Comparison of ENCODE assay signal across 18 cellular contexts in the genomic region with DNA sequence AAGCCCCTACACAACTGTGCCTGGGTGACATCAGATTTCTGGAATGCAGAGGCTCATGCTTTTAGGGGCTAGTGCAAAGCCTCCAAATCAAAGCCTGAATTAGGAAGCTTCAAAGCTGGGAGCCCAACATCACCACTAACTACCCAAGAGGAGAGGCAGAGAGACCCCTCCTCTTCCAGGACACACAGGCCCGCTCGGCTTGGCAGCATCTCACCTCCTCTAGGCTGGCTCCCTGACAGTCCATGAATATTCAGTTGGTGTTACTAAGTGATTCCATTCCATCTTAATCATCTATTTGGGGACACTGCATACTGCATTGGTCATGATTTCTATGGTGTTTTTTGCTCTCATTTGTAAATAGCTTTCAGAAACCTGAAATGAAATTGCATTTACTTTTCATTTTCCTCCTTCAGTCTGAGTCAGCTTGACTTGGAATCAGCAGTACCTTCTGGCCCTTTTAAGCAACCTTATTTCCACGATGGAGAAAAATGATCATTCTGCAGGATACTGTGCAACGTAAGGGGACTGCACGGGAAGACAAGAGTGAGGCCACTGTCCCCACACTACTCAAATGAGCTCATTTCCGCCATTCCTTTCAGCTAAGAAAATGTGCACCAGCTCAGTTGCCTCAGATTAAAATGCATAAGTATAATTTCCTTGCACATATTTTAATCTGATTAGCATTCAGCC.
A peak's percentile ranks its signal among the peaks of the same experiment; 100 is the strongest.
DNase-seq lines count a peak whose midpoint lies in the region; ATAC-seq and TF ChIP-seq lines count a peak whose summit lies in the region.
"Had no signal": no experiment of that assay in that cellular context is flagged by ENCODE, and none has a peak within 500 bp of the region (broad histone marks: within the 10 kb centered on the region; RNA-seq: fewer than 3 reads in every experiment).

No MANE protein-coding gene starts in this region.

- peak; percentile 20 for DNase-seq in kidney tubule cell (ENCODE audit: low spot score)
- DNase-seq in activated CD8-positive, alpha-beta T cell treated with anti-CD3 and anti-CD28 coated beads, Interleukin-2, amount 10 ng/mL, durations not matched to agents 7 days and 5 days = no peak
- no peak for DNase-seq in Calu3
- no peak for DNase-seq in cerebellum (ENCODE audit: low spot score)
- DNase-seq: activated CD8-positive, alpha-beta memory T cell treated with anti-CD3 and anti-CD28 coated beads for 24 hours; activated naive CD4-positive, alpha-beta T cell treated with anti-CD3 and anti-CD28 coated beads for 36 hours; central memory CD4-positive, alpha-beta T cell; DMS53; NCI-H2029; retina; stimulated activated CD4-positive, alpha-beta T cell treated with anti-CD3 and anti-CD28 coated beads, Interleukin-4, amount 100 ng/mL, for 24 hours had no signal

- H3K27me3 Mint-ChIP-seq in activated CD8-positive, alpha-beta T cell treated with anti-CD3 and anti-CD28 coated beads, Interleukin-2, amount 10 ng/mL, durations not matched to agents 7 days and 5 days (ENCODE audit: low read depth) = no peaks in the 10 kb centered on the region
- H3K27me3 Mint-ChIP-seq in Calu3 (ENCODE audit: unreplicated experiment) = no peaks in the 10 kb centered on the region

- no peaks in the 10 kb centered on the region for H3F3A ChIP-seq in OCI-LY1 (ENCODE audit: insufficient read depth, low read length)

- no peaks in the 10 kb centered on the region for H3K9me3 ChIP-seq in OCI-LY1 (ENCODE audit: low read length)
- H3K9me3 ChIP-seq: SJCRH30 had no signal

- H3K4me3 Mint-ChIP-seq in activated CD8-positive, alpha-beta T cell treated with anti-CD3 and anti-CD28 coated beads, Interleukin-2, amount 10 ng/mL, durations not matched to agents 7 days and 5 days = no peak overlapping the region
- H3K4me3 Mint-ChIP-seq in Calu3 (ENCODE audit: low read depth, unreplicated experiment) = no peak overlapping the region
- H3K4me3 Mint-ChIP-seq: activated naive CD4-positive, alpha-beta T cell treated with anti-CD3 and anti-CD28 coated beads for 36 hours; stimulated activated effector memory CD8-positive, alpha-beta T cell treated with anti-CD3 and anti-CD28 coated beads, Interleukin-12 subunit alpha, Interleukin-12 subunit beta, amount 100 ng/mL, for 72 hours had no signal

- intact Hi-C loops in Calu3 (cut with micrococcal nuclease; ENCODE audit: unreplicated experiment) = no loop called here

- H4K20me1 ChIP-seq in OCI-LY1 (ENCODE audit: insufficient read depth, low read length) = no peaks in the 10 kb centered on the region

- H3K4me1 Mint-ChIP-seq in activated CD8-positive, alpha-beta T cell treated with anti-CD3 and anti-CD28 coated beads, Interleukin-2, amount 10 ng/mL, durations not matched to agents 7 days and 5 days (ENCODE audit: low read depth) = no peaks in the 10 kb centered on the region
- no peaks in the 10 kb centered on the region for H3K4me1 Mint-ChIP-seq in Calu3 (ENCODE audit: low read depth, unreplicated experiment)
- H3K4me1 Mint-ChIP-seq: stimulated activated effector memory CD8-positive, alpha-beta T cell treated with anti-CD3 and anti-CD28 coated beads, Interleukin-12 subunit alpha, Interleukin-12 subunit beta, amount 100 ng/mL, for 72 hours had no signal

- peaks cover 36% of the 10 kb centered on the region for H3K4me1 ChIP-seq in OCI-LY1 (ENCODE audit: insufficient read depth, low read length, severe bottlenecking)

- no peak overlapping the region for H3K27ac Mint-ChIP-seq in activated CD8-positive, alpha-beta T cell treated with anti-CD3 and anti-CD28 coated beads, Interleukin-2, amount 10 ng/mL, durations not matched to agents 7 days and 5 days
- H3K27ac Mint-ChIP-seq in Calu3 (ENCODE audit: unreplicated experiment) = no peak overlapping the region
- H3K27ac Mint-ChIP-seq: activated naive CD4-positive, alpha-beta T cell treated with anti-CD3 and anti-CD28 coated beads for 36 hours; stimulated activated effector memory CD8-positive, alpha-beta T cell treated with anti-CD3 and anti-CD28 coated beads, Interleukin-12 subunit alpha, Interleukin-12 subunit beta, amount 100 ng/mL, for 72 hours had no signal

- H3K4me2 ChIP-seq in OCI-LY1 (ENCODE audit: low read length) = peak overlapping the region; percentile 53

- no peaks in the 10 kb centered on the region for H3K9me3 Mint-ChIP-seq in activated CD8-positive, alpha-beta T cell treated with anti-CD3 and anti-CD28 coated beads, Interleukin-2, amount 10 ng/mL, durations not matched to agents 7 days and 5 days (ENCODE audit: insufficient read depth)
- no peaks in the 10 kb centered on the region for H3K9me3 Mint-ChIP-seq in Calu3 (ENCODE audit: low read depth, unreplicated experiment)

- POLR2A ChIA-PET in activated CD8-positive, alpha-beta T cell treated with anti-CD3 and anti-CD28 coated beads, Interleukin-2, amount 10 ng/mL, durations not matched to agents 7 days and 5 days (lab: Charles Lee) = no interaction called here

- peak overlapping the region; percentile 46 for H3K9ac ChIP-seq in OCI-LY1 (ENCODE audit: low read length)

- peak overlapping the region; percentile 41; the same call in 1 of the 2 replicates for H2AFZ ChIP-seq in OCI-LY1 (ENCODE audit: low read length)

- BruUV-seq in Calu3 (replicated peaks; lab: Mats Ljungman, UMichigan) = no TSS peak

- no peaks in the 10 kb centered on the region for H3K36me3 Mint-ChIP-seq in activated CD8-positive, alpha-beta T cell treated with anti-CD3 and anti-CD28 coated beads, Interleukin-2, amount 10 ng/mL, durations not matched to agents 7 days and 5 days (ENCODE audit: low read depth)
- H3K36me3 Mint-ChIP-seq in Calu3 (ENCODE audit: insufficient read depth, unreplicated experiment) = no peaks in the 10 kb centered on the region
- H3K36me3 Mint-ChIP-seq: stimulated activated effector memory CD8-positive, alpha-beta T cell treated with anti-CD3 and anti-CD28 coated beads, Interleukin-12 subunit alpha, Interleukin-12 subunit beta, amount 100 ng/mL, for 72 hours had no signal

- no peaks in the 10 kb centered on the region; the same call in 1 of the 2 replicates for H3K36me3 ChIP-seq in OCI-LY1 (ENCODE audit: insufficient read depth, low read length)
- H3K36me3 ChIP-seq: SJCRH30 had no signal

- TF ChIP-seq CTCF in OCI-LY1 (IDR thresholded peaks at IDR 0.05; ENCODE audit: low read length) (no peak), Calu3 (IDR thresholded peaks at IDR 0.05; ENCODE audit: unreplicated experiment) (no peak)

- peak overlapping the region; percentile 74 for H3K27ac ChIP-seq in OCI-LY1 (ENCODE audit: low read depth, low read length, poor library complexity, severe bottlenecking)
- H3K27ac ChIP-seq: SJCRH30 had no signal

- no peaks in the 10 kb centered on the region for H3K27me3 ChIP-seq in OCI-LY1 (ENCODE audit: insufficient read depth, low read length)
- H3K27me3 ChIP-seq: SJCRH30 had no signal

- no peaks in the 10 kb centered on the region for H3K9me2 ChIP-seq in OCI-LY1 (ENCODE audit: low read depth, low read length)

- ATAC-seq in GM18502 (IDR thresholded peaks at IDR 0.05; ENCODE audit: poor library complexity, unreplicated experiment) (peak; percentile 53), HG02798 (IDR thresholded peaks at IDR 0.05; ENCODE audit: poor library complexity, unreplicated experiment) (peak; percentile 43), HG02678 (IDR thresholded peaks at IDR 0.05; ENCODE audit: unreplicated experiment) (no peak)
- no peak for ATAC-seq in activated CD8-positive, alpha-beta T cell treated with anti-CD3 and anti-CD28 coated beads, Interleukin-2, amount 10 ng/mL, durations not matched to agents 7 days and 5 days
- ATAC-seq: left lobe of liver; stimulated activated effector memory CD8-positive, alpha-beta T cell treated with anti-CD3 and anti-CD28 coated beads, Interleukin-12 subunit alpha, Interleukin-12 subunit beta, amount 100 ng/mL, for 72 hours had no signal

- H3K79me2 ChIP-seq in OCI-LY1 (ENCODE audit: insufficient read depth, low read length) = no peaks in the 10 kb centered on the region

- CTCF ChIA-PET in activated CD8-positive, alpha-beta T cell treated with anti-CD3 and anti-CD28 coated beads, Interleukin-2, amount 10 ng/mL, durations not matched to agents 7 days and 5 days (lab: Charles Lee) = interaction anchor here (1.1 kb wide), 1 partner anchor 28 kb away, joined by 3 read pairs; no protein-coding TSS in a partner anchor
- CTCF ChIA-PET in Calu3 (lab: Charles Lee) = no interaction called here

- peak overlapping the region; percentile 24 for H3K4me3 ChIP-seq in OCI-LY1 (ENCODE audit: low read depth, low read length, poor library complexity, severe bottlenecking)
- H3K4me3 ChIP-seq: SJCRH30 had no signal

Comparison
In these comparisons a context has a peak if more than half of its experiments do, and no peak if none do; other contexts are left out.
1. ATAC-seq: peak in GM18502 (single experiment) and HG02798 (single experiment); none in activated CD8-positive, alpha-beta T cell treated with anti-CD3 and anti-CD28 coated beads, Interleukin-2, amount 10 ng/mL, durations not matched to agents 7 days and 5 days (single experiment) and HG02678 (single experiment).